In genomic region chr1:24745711-24746582, GRCh38 we compare ENCODE assay signal across 8 cellular contexts. TPM values are rescaled to one million over a fixed set of nuclear protein-coding genes. Genes with fewer than 3 reads are reported as not detected.
DNase-seq lines count a peak whose midpoint lies in the region; ATAC-seq and TF ChIP-seq lines count a peak whose summit lies in the region.

No MANE protein-coding gene starts in this region.

- H3K27ac ChIP-seq in BLaER1: peak overlapping the region; percentile 96
- H3K27ac ChIP-seq in IMR-90 (ENCODE audit: insufficient read depth, low read length): peak overlapping the region; percentile 92
- H3K27ac ChIP-seq in SU-DHL-6 (ENCODE audit: low read depth, low read length): peak overlapping the region; percentile 98
- H3K27ac ChIP-seq in coronary artery: peak overlapping the region; percentile 97 to 98
- H3K27ac ChIP-seq in lower lobe of right lung: peak overlapping the region; percentile 93
- peak overlapping the region; percentile 98 for H3K27ac ChIP-seq in suprapubic skin

- DNase-seq in IMR-90 (peak; percentile 66), coronary artery (ENCODE audit: low spot score) (peak; percentile 85), lower lobe of right lung (peak; percentile 66), suprapubic skin (ENCODE audit: low spot score in 2 of 2) (peak; percentile 84 to 88), middle frontal gyrus (ENCODE audit: extremely low spot score, low spot score) (no peak)

- peak overlapping the region; percentile 87 for H3K4me2 ChIP-seq in BLaER1
- H3K4me2 ChIP-seq in IMR-90 (ENCODE audit: low read depth, low read length): peak overlapping the region; percentile 95; the same call in 1 of the 2 replicates
- H3K4me2 ChIP-seq in SU-DHL-6 (ENCODE audit: low read depth, low read length, poor library complexity, severe bottlenecking): peak overlapping the region; percentile 85

- no peaks in the 10 kb centered on the region for H3K9me3 ChIP-seq in BLaER1
- H3K9me3 ChIP-seq in IMR-90 (ENCODE audit: control insufficient read depth, insufficient read depth, low read length): no peaks in the 10 kb centered on the region
- H3K9me3 ChIP-seq in SU-DHL-6 (ENCODE audit: insufficient read depth, low read length): no peaks in the 10 kb centered on the region
- no peaks in the 10 kb centered on the region for H3K9me3 ChIP-seq in lower lobe of right lung
- H3K9me3 ChIP-seq in suprapubic skin: no peaks in the 10 kb centered on the region

- in situ Hi-C loops in IMR-90 (cut with MboI; ENCODE audit: low sequenced_read_pairs): loop anchor here (5.0 kb wide), 1 partner anchor 76 kb away; no protein-coding TSS in a partner anchor

- peaks cover 50% of the 10 kb centered on the region for H3F3A ChIP-seq in SU-DHL-6 (ENCODE audit: insufficient read depth)

- H3K18ac ChIP-seq in IMR-90 (ENCODE audit: low read depth, low read length): peak overlapping the region; percentile 47

- intact Hi-C loops in IMR-90 (cut with micrococcal nuclease) (loop anchor here (1.0 to 10.0 kb wide), 3 partner anchors 58 to 331 kb away; partner anchors contain the start of genes NIPAL3 and STPG1), lower lobe of right lung (cut with DNase I) (loop anchor here (5.0 kb wide), 1 partner anchor 54 kb away; no protein-coding TSS in a partner anchor)

- TF ChIP-seq POLR2A in IMR-90 (IDR thresholded peaks at IDR 0.05; ENCODE audit: low read depth, low read length) (no peak), suprapubic skin (IDR thresholded peaks at IDR 0.05) (no peak)

- no peaks in the 10 kb centered on the region for H3K9me2 ChIP-seq in SU-DHL-6 (replicated peaks; ENCODE audit: insufficient read depth, low read length)

- 0 out of 2 replicates have a peak, but pooled peaks have one; percentile 15 for TF ChIP-seq RAD21 in IMR-90 (IDR thresholded peaks at IDR 0.05; ENCODE audit: low read length)

- peak overlapping the region; percentile 73; the same call in 1 of the 2 replicates for H2BK120ac ChIP-seq in IMR-90 (ENCODE audit: low read depth, low read length)

- peak overlapping the region; percentile 90 for H3K4ac ChIP-seq in IMR-90 (ENCODE audit: low read depth, low read length)

- H4K91ac ChIP-seq in IMR-90 (ENCODE audit: insufficient read depth, low read depth, low read length): peak overlapping the region; percentile 88

- H3K79me1 ChIP-seq in IMR-90 (ENCODE audit: low read depth in 1 of 2, low read length in 2 of 2): peaks cover 0 to 36% of the 10 kb centered on the region in 2 experiments; a peak in 2 of 4 replicates

- dilution Hi-C loops in IMR-90 (cut with HindIII; ENCODE audit: low sequenced_read_pairs, unreplicated experiment): no loop called here

- peak overlapping the region; percentile 91 for H2AK5ac ChIP-seq in IMR-90 (ENCODE audit: low read depth, low read length)

- H3K79me2 ChIP-seq in SU-DHL-6 (ENCODE audit: insufficient read depth, low read length): peaks cover 44% of the 10 kb centered on the region

- H2BK5ac ChIP-seq in IMR-90 (ENCODE audit: low read depth, low read length, poor library complexity, severe bottlenecking): peak overlapping the region; percentile 96

- H4K20me1 ChIP-seq in BLaER1 (peaks cover 40% of the 10 kb centered on the region), IMR-90 (ENCODE audit: insufficient read depth, low read length) (peaks cover 41% of the 10 kb centered on the region), SU-DHL-6 (ENCODE audit: low read depth, low read length) (no peaks in the 10 kb centered on the region)

- H3K9ac ChIP-seq in BLaER1 (peak overlapping the region; percentile 98), IMR-90 (ENCODE audit: low read depth, low read length) (peak overlapping the region; percentile 94), SU-DHL-6 (ENCODE audit: low read length) (peak overlapping the region; percentile 86)

- POLR2A ChIA-PET in IMR-90 (lab: Charles Lee; ENCODE audit: unreplicated experiment): interaction anchor here (0.6 to 1.0 kb wide), 3 partner anchors 36 to 100 kb away, joined by 3 to 12 read pairs (median 3); no protein-coding TSS in a partner anchor

- peak; percentile 6 for ATAC-seq in GM19025 (IDR thresholded peaks at IDR 0.05; ENCODE audit: low read depth, unreplicated experiment)
- ATAC-seq in IMR-90 (ENCODE audit: low read depth): 0 out of 2 replicates have a peak, but pooled peaks have one; percentile 0
- peak; percentile 30 to 36 for ATAC-seq in lower lobe of right lung

- WGBS in IMR-90 (ENCODE audit: extremely low coverage in 2 of 2, insufficient read length in 1 of 2), 2 experiments: 1% methylated on average over 26 of the region's 71 CpGs; no CpG with 5 or more reads in 1 of the 2 experiments
- WGBS in suprapubic skin: under 1% methylated on average over 23 of the region's 71 CpGs

- TSS peak; percentile 71 for BruUV-seq in IMR-90 (replicated peaks; lab: Mats Ljungman, UMichigan)

- H3K4me3 ChIP-seq in BLaER1 (peak overlapping the region; percentile 97), IMR-90 (ENCODE audit: insufficient read depth, low read depth, low read length) (peak overlapping the region; percentile 79), SU-DHL-6 (ENCODE audit: insufficient read depth, low read length, poor library complexity, severe bottlenecking) (peak overlapping the region; percentile 92), coronary artery (peak overlapping the region; percentile 93), lower lobe of right lung (peak overlapping the region; percentile 80), suprapubic skin (peak overlapping the region; percentile 100)

- H3K36me3 ChIP-seq in BLaER1 (peaks cover 12% of the 10 kb centered on the region), IMR-90 (ENCODE audit: control insufficient read depth, insufficient read depth, low read length) (peaks cover 9% of the 10 kb centered on the region; the same call in 1 of the 2 replicates), SU-DHL-6 (ENCODE audit: low read length) (peaks cover 15% of the 10 kb centered on the region), lower lobe of right lung (no peaks in the 10 kb centered on the region), suprapubic skin (no peaks in the 10 kb centered on the region)

- H3K27me3 ChIP-seq in BLaER1 (no peaks in the 10 kb centered on the region), IMR-90 (ENCODE audit: control insufficient read depth, insufficient read depth, low read length) (no peaks in the 10 kb centered on the region), SU-DHL-6 (ENCODE audit: low read length) (no peaks in the 10 kb centered on the region), lower lobe of right lung (ENCODE audit: low read depth) (no peaks in the 10 kb centered on the region), suprapubic skin (no peaks in the 10 kb centered on the region)

- H2BK20ac ChIP-seq in IMR-90 (ENCODE audit: low read depth, low read length): 0 out of 2 replicates have a peak overlapping the region, but pooled peaks have one; percentile 35

- CTCF ChIA-PET in IMR-90 (lab: Yijun Ruan, JAX): interaction anchor here (0.5 to 4.1 kb wide), 7 partner anchors 12 to 85 kb away, joined by 3 to 24 read pairs (median 4); no protein-coding TSS in a partner anchor

- peak overlapping the region; percentile 96 for H2AK9ac ChIP-seq in IMR-90 (replicated peaks; ENCODE audit: low read depth, low read length, poor library complexity)

- H3K23ac ChIP-seq in IMR-90 (ENCODE audit: low read depth, low read length): peak overlapping the region; percentile 99

- H4K8ac ChIP-seq in IMR-90 (ENCODE audit: low read depth in 2 of 2, low read length in 2 of 2): peak overlapping the region; percentile 70 to 72

- H2AFZ ChIP-seq in IMR-90 (replicated peaks; ENCODE audit: low read length, poor library complexity): no peak overlapping the region
- no peak overlapping the region for H2AFZ ChIP-seq in SU-DHL-6 (ENCODE audit: low read depth, low read length, severe bottlenecking)

- peak overlapping the region; percentile 99 for H3K14ac ChIP-seq in IMR-90 (replicated peaks; ENCODE audit: low read depth, low read length)

- peaks cover 23% of the 10 kb centered on the region for H3K9me1 ChIP-seq in IMR-90 (ENCODE audit: insufficient read depth, low read length)

- H3K4me1 ChIP-seq in BLaER1 (peaks cover 64% of the 10 kb centered on the region), IMR-90 (ENCODE audit: control insufficient read depth, insufficient read depth, low read length) (peaks cover 33% of the 10 kb centered on the region), lower lobe of right lung (peaks cover 54% of the 10 kb centered on the region), suprapubic skin (peaks cover 48% of the 10 kb centered on the region)

- H3K56ac ChIP-seq in IMR-90 (ENCODE audit: extremely low read depth, insufficient read depth, low read length): peak overlapping the region; percentile 99

- TF ChIP-seq CTCF in IMR-90 (conservative IDR thresholded peaks at IDR 0.05; ENCODE audit: low read depth, low read length) (no peak), SU-DHL-6 (IDR thresholded peaks at IDR 0.05; ENCODE audit: insufficient read depth, low read length, poor library complexity, severe bottlenecking) (no peak), coronary artery (IDR thresholded peaks at IDR 0.05) (no peak), lower lobe of right lung (IDR thresholded peaks at IDR 0.05) (no peak), suprapubic skin (IDR thresholded peaks at IDR 0.05) (no peak)

- no peak for TF ChIP-seq EP300 in suprapubic skin (IDR thresholded peaks at IDR 0.05)

- peak overlapping the region; percentile 34; the same call in 2 of the 3 replicates for H2BK15ac ChIP-seq in IMR-90 (ENCODE audit: low read depth, low read length)

- H4K5ac ChIP-seq in IMR-90 (ENCODE audit: low read depth, low read length): peak overlapping the region; percentile 86; the same call in 1 of the 2 replicates

TF ChIP-seq in IMR-90, 13 proteins besides CTCF, POLR2A, EP300 and RAD21 (continues in another document):
- TF ChIP-seq MXI1 (IDR thresholded peaks at IDR 0.05; ENCODE audit: borderline replicate concordance, low read depth, low read length) (0 out of 2 replicates have a peak, but pooled peaks have one; percentile 19), MAZ (IDR thresholded peaks at IDR 0.05; ENCODE audit: borderline replicate concordance, low read depth, low read length) (no peak; the same call in 1 of the 2 replicates), RFX5 (IDR thresholded peaks at IDR 0.05; ENCODE audit: low read depth, low read length) (no peak), MAFK (IDR thresholded peaks at IDR 0.05; ENCODE audit: low read depth, low read length) (no peak), CEBPB (IDR thresholded peaks at IDR 0.05; ENCODE audit: low read depth, low read length) (peak; percentile 94), CHD1 (IDR thresholded peaks at IDR 0.05; ENCODE audit: low read depth, low read length) (no peak; the same call in none of the 2 replicates), BHLHE40 (IDR thresholded peaks at IDR 0.05; ENCODE audit: low read depth, low read length) (no peak)

RNA-seq across cellular contexts. Expression of gene CLIC4, which starts 0.7 kb away (rescaled TPM):
- 392 and 524 TPM in 2 replicates for total RNA-seq in IMR-90 (2012; rRNA removed)
- polyA plus RNA-seq in IMR-90 (2012; rRNA removed): 194 and 242 TPM in 2 replicates
- polyA plus RNA-seq in IMR-90 (2012; cell fraction: cytosol; rRNA removed): 181 and 264 TPM in 2 replicates
- polyA plus RNA-seq in IMR-90 (2012; cell fraction: nucleus; rRNA removed; ENCODE audit: low replicate concordance): 149 and 183 TPM in 2 replicates
- 169 TPM for total RNA-seq in lower lobe of right lung
- 10 to 100 TPM; 50.1 to 76.3 (median 71.4) TPM for total RNA-seq in suprapubic skin
